8 cellular contexts compared by ENCODE assay signal in the genomic region with DNA sequence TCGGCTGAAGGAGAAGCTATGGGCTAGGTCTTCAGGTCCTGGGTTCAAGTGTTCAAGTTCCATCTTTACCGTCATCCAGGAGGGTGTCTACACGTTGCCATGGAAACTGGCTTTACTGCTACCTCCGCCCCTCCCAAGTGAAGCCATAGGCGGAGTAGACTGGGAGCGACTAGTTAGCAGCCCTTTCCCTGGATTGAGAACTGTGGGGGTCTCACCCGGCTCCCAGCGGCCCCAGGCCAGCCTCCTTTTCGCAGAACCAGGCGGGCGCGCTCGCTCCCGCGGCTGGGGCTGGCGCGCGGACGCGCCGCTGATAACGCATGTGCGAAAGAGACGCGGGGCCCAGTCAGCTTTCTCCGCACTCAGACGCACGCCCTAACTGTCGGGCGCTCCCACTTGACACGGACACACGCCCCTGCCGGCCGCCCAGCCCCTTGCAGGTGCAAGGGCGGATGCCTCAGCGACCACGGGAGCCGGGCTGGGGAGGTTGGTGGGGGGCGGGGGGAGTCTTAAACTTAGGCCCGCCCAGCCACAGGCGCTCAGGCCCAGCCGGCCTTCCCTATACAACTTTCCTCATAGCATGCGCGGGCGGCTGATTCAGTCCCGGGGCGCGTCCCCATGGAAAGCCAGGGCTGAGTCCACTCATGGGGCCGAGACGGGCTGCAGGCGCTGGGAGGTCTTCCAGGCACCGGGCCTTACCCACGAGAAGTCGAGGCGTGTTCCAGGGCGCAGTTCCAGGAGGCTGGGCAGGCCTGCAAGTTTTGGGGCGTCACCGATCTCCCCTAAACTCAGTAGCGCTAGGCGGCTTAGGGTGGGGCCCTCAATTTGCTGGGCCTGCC. TPM values are rescaled to one million over a fixed set of nuclear protein-coding genes. Genes with fewer than 3 reads are reported as not detected.
DNase-seq lines count a peak whose midpoint lies in the region; ATAC-seq, FAIRE-seq and TF ChIP-seq lines count a peak whose summit lies in the region.

No MANE protein-coding gene starts in this region.

- 57% methylated on average over 34 of the region's 60 CpGs for WGBS in A549 (ENCODE audit: missing lambda C conversion rate)

- H3K4me3 Mint-ChIP-seq in T-helper 17 cell = peak overlapping the region; percentile 66

- 0 out of 3 replicates have a peak, but pooled peaks cover 12% of the 10 kb centered on the region for H3K4me1 ChIP-seq in A549
- H3K4me1 ChIP-seq in iPS-15b (ENCODE audit: control insufficient read depth, insufficient read depth, low read length) = peaks cover 17% of the 10 kb centered on the region
- H3K4me1 ChIP-seq in skeletal muscle tissue (ENCODE audit: control insufficient read depth in 3 of 3, insufficient read depth in 3 of 3, low read length in 3 of 3) = peaks cover 10 to 18% (median 11%) of the 10 kb centered on the region in 3 donors

- H3K4me3 ChIP-seq in A549 (peak overlapping the region; percentile 34), astrocyte of the cerebellum (ENCODE audit: low read depth, low read length) (peak overlapping the region; percentile 41), iPS-15b (ENCODE audit: low read depth, low read length) (peak overlapping the region; percentile 72), skeletal muscle tissue (ENCODE audit: low read length in 3 of 3) (peak overlapping the region; percentile 78 to 84 (median 78))

- TF ChIP-seq EP300 in A549 (IDR thresholded peaks at IDR 0.05) (no peak), Ishikawa (IDR thresholded peaks at IDR 0.05; ENCODE audit: borderline replicate concordance) (no peak)

- TF ChIP-seq CTCF in A549 (IDR thresholded peaks at IDR 0.05) (no peak), astrocyte of the cerebellum (IDR thresholded peaks at IDR 0.05; ENCODE audit: low read depth, low read length, missing control alignments) (peak; percentile 27)

- peaks cover 7% of the 10 kb centered on the region for H3K36me3 ChIP-seq in iPS-15b (ENCODE audit: control insufficient read depth, insufficient read depth, low read length)
- H3K36me3 ChIP-seq in skeletal muscle tissue (ENCODE audit: control insufficient read depth in 3 of 3, insufficient read depth in 3 of 3, low read length in 3 of 3) = no peaks in the 10 kb centered on the region

- in situ Hi-C loops in astrocyte of the cerebellum (cut with HindIII; ENCODE audit: low sequenced_read_pairs) = no loop called here

- no peak for TF ChIP-seq POLR2A in A549 (IDR thresholded peaks at IDR 0.05; ENCODE audit: low read length)

- peaks cover 36% of the 10 kb centered on the region for H3K4me1 Mint-ChIP-seq in T-helper 17 cell

- no peaks in the 10 kb centered on the region for H3K27me3 Mint-ChIP-seq in T-helper 17 cell

- CTCF ChIA-PET in A549 (lab: Yijun Ruan, JAX) = interaction anchor here (1.0 to 27.3 kb wide), 5 partner anchors 10 to 96 kb away, joined by 5 to 350 read pairs (median 10); a partner anchor contains a TSS

- POLR2A ChIA-PET in A549 (lab: Yijun Ruan, JAX) = interaction anchor here (1.0 to 1.6 kb wide), 2 partner anchors 14 to 123 kb away, joined by 3 to 4 read pairs; no protein-coding TSS in a partner anchor

- H3K9me3 ChIP-seq in A549 (no peaks in the 10 kb centered on the region), T-helper 17 cell (ENCODE audit: control insufficient read depth, low read length, poor library complexity, severe bottlenecking) (no peaks in the 10 kb centered on the region), iPS-15b (ENCODE audit: control insufficient read depth, insufficient read depth, low read length) (no peaks in the 10 kb centered on the region), skeletal muscle tissue (ENCODE audit: control insufficient read depth in 3 of 3, low read length in 3 of 3) (no peaks in the 10 kb centered on the region)

- H3K9ac ChIP-seq in iPS-15b (ENCODE audit: low read depth, low read length) (no peak overlapping the region), skeletal muscle tissue (ENCODE audit: low read depth in 1 of 3, low read length in 3 of 3) (peak overlapping the region; percentile 77 to 85 (median 81))

- no peak overlapping the region for H3K27ac Mint-ChIP-seq in T-helper 17 cell

- peak overlapping the region; percentile 51 to 63 for H3K27ac ChIP-seq in A549
- H3K27ac ChIP-seq in skeletal muscle tissue (ENCODE audit: low read depth, low read length) = peak overlapping the region; percentile 30

- H3K27me3 ChIP-seq in iPS-15b (ENCODE audit: control insufficient read depth, insufficient read depth, low read length) = peaks cover 42% of the 10 kb centered on the region
- H3K27me3 ChIP-seq in skeletal muscle tissue (ENCODE audit: control insufficient read depth in 3 of 3, insufficient read depth in 3 of 3, low read length in 3 of 3) = no peaks in the 10 kb centered on the region

- FAIRE-seq in A549 (lab: Jason Lieb, UNC) = no peak

- H3K36me3 Mint-ChIP-seq in T-helper 17 cell (ENCODE audit: low read depth) = peaks cover 7% of the 10 kb centered on the region

- DNase-seq in A549 (ENCODE audit: low read depth in 1 of 2, low spot score in 1 of 2) (peak in 1 of 2 experiments; percentile 71), T-helper 17 cell (peak; percentile 63 to 68 (median 68)), astrocyte of the cerebellum (ENCODE audit: low read depth) (no peak)

- peak overlapping the region; percentile 71 for H3K4me2 ChIP-seq in A549

- ATAC-seq in A549 = peak; percentile 79 to 88
- peak; percentile 82 for ATAC-seq in GM18498 (IDR thresholded peaks at IDR 0.05; ENCODE audit: unreplicated experiment)
- peak; percentile 99 for ATAC-seq in T-helper 17 cell
- ATAC-seq in GM18519 (IDR thresholded peaks at IDR 0.05; ENCODE audit: low FRiP score, unreplicated experiment) = no peak

- TF ChIP-seq RAD21 in A549 (conservative IDR thresholded peaks at IDR 0.05 in 1 of 2, IDR thresholded peaks at IDR 0.05 in 1 of 2) (no peak), Ishikawa (IDR thresholded peaks at IDR 0.05; ENCODE audit: low read depth) (no peak)

TF ChIP-seq in A549, 52 proteins besides CTCF, POLR2A, EP300 and RAD21 (continues in another document):
- no peak for TF ChIP-seq ZC3H11A (IDR thresholded peaks at IDR 0.05)
- TF ChIP-seq KDM1A (IDR thresholded peaks at IDR 0.05; ENCODE audit: low read depth) = no peak
- no peak for TF ChIP-seq HEYL (CRISPR knock-in tag; IDR thresholded peaks at IDR 0.05)
- TF ChIP-seq EHMT2 (IDR thresholded peaks at IDR 0.05; ENCODE audit: low read depth) = no peak
- no peak for TF ChIP-seq NR3C1 (IDR thresholded peaks at IDR 0.05)
- no peak for TF ChIP-seq RARB (CRISPR knock-in tag; IDR thresholded peaks at IDR 0.05)

TF ChIP-seq in Ishikawa, 13 proteins besides CTCF, POLR2A, EP300 and RAD21:
- TF ChIP-seq, protein P1, sequence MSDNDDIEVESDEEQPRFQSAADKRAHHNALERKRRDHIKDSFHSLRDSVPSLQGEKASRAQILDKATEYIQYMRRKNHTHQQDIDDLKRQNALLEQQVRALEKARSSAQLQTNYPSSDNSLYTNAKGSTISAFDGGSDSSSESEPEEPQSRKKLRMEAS (IDR thresholded peaks at IDR 0.05) = 0 out of 2 replicates have a peak, but pooled peaks have one; percentile 42
- no peak; the same call in 1 of the 2 replicates for TF ChIP-seq TCF12 (IDR thresholded peaks at IDR 0.05; ENCODE audit: low read depth)
TF ChIP-seq in Ishikawa: peak in this region for 1.

RNA-seq across cellular contexts. Expression of a gene that starts 7.4 kb away (rescaled TPM):
- polyA plus RNA-seq in A549 (2011; rRNA removed) (3.1 and 4.9 TPM in 2 replicates), A549 (2017; fragmentation: RNase III; extraction: RNeasy Plus Mini Kit Qiagen cat#74134 plus additional on column Dnase treatment) (6.1 to 8.7 TPM (median 7.5 TPM) in 3 replicates)
- polyA plus RNA-seq in A549 (2012; cell fraction: cytosol; rRNA removed) = 5.3 and 7.4 TPM in 2 replicates
- polyA plus RNA-seq in A549 (2012; cell fraction: nucleus; rRNA removed) = 6.7 and 7.0 TPM in 2 replicates
- 4.5 and 5.9 TPM in 2 replicates for polyA minus RNA-seq in A549 (2011; rRNA and poly(A)+ RNA removed)
- total RNA-seq in T-helper 17 cell (1 to 10 TPM; 2.6 to 4.9 TPM), skeletal muscle tissue (3.7 TPM)

RNA-seq across cellular contexts. Expression of a gene that starts 7.7 kb away (rescaled TPM):
- polyA plus RNA-seq in A549 (2011; rRNA removed) = 1.9 and 2.6 TPM in 2 replicates
- polyA plus RNA-seq in A549 (2012; cell fraction: cytosol; rRNA removed) = 2.6 and 3.0 TPM in 2 replicates
- polyA plus RNA-seq in A549 (2012; cell fraction: nucleus; rRNA removed) = 2.7 and 3.3 TPM in 2 replicates
- polyA plus RNA-seq in A549 (2017; fragmentation: RNase III; extraction: RNeasy Plus Mini Kit Qiagen cat#74134 plus additional on column Dnase treatment) = 2.0 to 3.2 TPM (median 2.7 TPM) in 3 replicates
- polyA minus RNA-seq in A549 (2011; rRNA and poly(A)+ RNA removed) = 2.6 and 4.0 TPM in 2 replicates
- total RNA-seq in T-helper 17 cell = 1 to 10 TPM in 1 of 2 donors, under 1 TPM in 1; 0.29 to 1.3 TPM
- 0.52 TPM for total RNA-seq in skeletal muscle tissue

RNA-seq across cellular contexts. Expression of a gene that starts 19.8 kb away (rescaled TPM):
- polyA plus RNA-seq in A549 (2011; rRNA removed) (25.6 and 33.6 TPM in 2 replicates), A549 (2017; fragmentation: RNase III; extraction: RNeasy Plus Mini Kit Qiagen cat#74134 plus additional on column Dnase treatment) (33.0 to 35.2 TPM (median 34.2 TPM) in 3 replicates)
- polyA plus RNA-seq in A549 (2012; cell fraction: cytosol; rRNA removed) = 48.4 and 71.3 TPM in 2 replicates
- 165 and 205 TPM in 2 replicates for polyA plus RNA-seq in A549 (2012; cell fraction: nucleus; rRNA removed)
- polyA minus RNA-seq in A549 (2011; rRNA and poly(A)+ RNA removed) = 66.5 and 71.0 TPM in 2 replicates
- total RNA-seq in T-helper 17 cell (10 to 100 TPM; 30.3 to 33.8 TPM), skeletal muscle tissue (33.9 TPM)

RNA-seq across cellular contexts. Expression of a gene that starts 37.3 kb away (rescaled TPM):
- polyA plus RNA-seq in A549 (2011; rRNA removed) = 0.06 TPM in 1 of 2 replicates, not detected in the other
- 0.03 and 0.04 TPM in 2 replicates for polyA plus RNA-seq in A549 (2012; cell fraction: cytosol; rRNA removed)
- polyA plus RNA-seq in A549 (2012; cell fraction: nucleus; rRNA removed) = 0.08 TPM in 1 of 2 replicates, not detected in the other
- polyA plus RNA-seq in A549 (2017; fragmentation: RNase III; extraction: RNeasy Plus Mini Kit Qiagen cat#74134 plus additional on column Dnase treatment) = not detected in 3 replicates
- 0.25 TPM in 1 of 2 replicates, not detected in the other for polyA minus RNA-seq in A549 (2011; rRNA and poly(A)+ RNA removed)
- total RNA-seq in T-helper 17 cell = under 1 TPM; 0.23 to 0.57 TPM
- not detected for total RNA-seq in skeletal muscle tissue

RNA-seq across cellular contexts. Expression of a gene that starts 37.4 kb away (rescaled TPM):
- polyA plus RNA-seq in A549 (2011; rRNA removed) = 1.0 and 1.5 TPM in 2 replicates
- 0.63 and 0.76 TPM in 2 replicates for polyA plus RNA-seq in A549 (2012; cell fraction: cytosol; rRNA removed)
- 6.2 and 11.1 TPM in 2 replicates for polyA plus RNA-seq in A549 (2012; cell fraction: nucleus; rRNA removed)
- 0.23 to 0.46 TPM (median 0.43 TPM) in 3 replicates for polyA plus RNA-seq in A549 (2017; fragmentation: RNase III; extraction: RNeasy Plus Mini Kit Qiagen cat#74134 plus additional on column Dnase treatment)
- polyA minus RNA-seq in A549 (2011; rRNA and poly(A)+ RNA removed) = 0.73 and 0.83 TPM in 2 replicates
- 1 to 10 TPM in 1 of 2 donors, under 1 TPM in 1; 0.94 to 1.3 TPM for total RNA-seq in T-helper 17 cell
- total RNA-seq in skeletal muscle tissue = not detected
